Comparison of ENCODE assay signal across 10 cellular contexts in genomic region chr1:219465247-219466093, GRCh38.
DNase-seq lines count a peak whose midpoint lies in the region; ATAC-seq and TF ChIP-seq lines count a peak whose summit lies in the region.
"Had no signal": no experiment of that assay in that cellular context is flagged by ENCODE, and none has a peak within 500 bp of the region (broad histone marks: within the 10 kb centered on the region; RNA-seq: fewer than 3 reads in every experiment).

No MANE protein-coding gene starts in this region.

- H3K27ac ChIP-seq in WERI-Rb-1 = no peak overlapping the region

- no peaks in the 10 kb centered on the region for H3K27me3 ChIP-seq in WERI-Rb-1 (ENCODE audit: insufficient read depth, low read depth, severe bottlenecking)

- H3K36me3 ChIP-seq in WERI-Rb-1 = no peaks in the 10 kb centered on the region

- TF ChIP-seq CTCF in foreskin fibroblast (IDR thresholded peaks at IDR 0.05; ENCODE audit: low read depth, low read length) (no peak), WERI-Rb-1 (IDR thresholded peaks at IDR 0.05; ENCODE audit: low read depth, low read length) (no peak), CD14-positive monocyte (IDR thresholded peaks at IDR 0.05) (no peak)

- H3K27me3 Mint-ChIP-seq in CD14-positive monocyte (ENCODE audit: low read depth in 3 of 3) = peaks cover 8 to 11% (median 9%) of the 10 kb centered on the region in 3 donors

- no peak overlapping the region for H3K4me3 Mint-ChIP-seq in CD14-positive monocyte

- no peak overlapping the region for H3K4me3 ChIP-seq in foreskin fibroblast (ENCODE audit: low read depth in 1 of 2, low read length in 2 of 2)
- H3K4me3 ChIP-seq in WERI-Rb-1 (ENCODE audit: low read depth, low read length) = no peak overlapping the region
- H3K4me3 ChIP-seq: mucosa of descending colon had no signal

- DNase-seq in foreskin fibroblast = peak; percentile 14 to 79
- DNase-seq in sciatic nerve (ENCODE audit: low spot score) = no peak
- DNase-seq in WERI-Rb-1 = no peak
- DNase-seq in CD14-positive monocyte (ENCODE audit: low spot score) = no peak
- no peak for DNase-seq in activated CD8-positive, alpha-beta memory T cell treated with anti-CD3 and anti-CD28 coated beads, Interleukin-2, amount 50 U/mL, for 4 hours
- DNase-seq: mucosa of descending colon, NCI-H1694 treated with DMSO at 0.1 percent for 48 hours had no signal

- no peaks in the 10 kb centered on the region for H3K9me3 ChIP-seq in WERI-Rb-1 (ENCODE audit: severe bottlenecking)
- H3K9me3 ChIP-seq: mucosa of descending colon had no signal

- peaks cover 0 to 7% (median 0%) of the 10 kb centered on the region in 7 donors for H3K9me3 Mint-ChIP-seq in CD14-positive monocyte

- no peak overlapping the region for H3K27ac Mint-ChIP-seq in CD14-positive monocyte

- peaks cover 0 to 1% of the 10 kb centered on the region in 2 donors for H3K36me3 Mint-ChIP-seq in CD14-positive monocyte

- ATAC-seq in GM18508 (IDR thresholded peaks at IDR 0.05; ENCODE audit: insufficient read depth, unreplicated experiment) (peak; percentile 60), GM21529 (IDR thresholded peaks at IDR 0.05; ENCODE audit: unreplicated experiment) (peak; percentile 52), HG03457 (IDR thresholded peaks at IDR 0.05; ENCODE audit: unreplicated experiment) (peak; percentile 47), sciatic nerve (no peak)
- ATAC-seq: mucosa of descending colon had no signal

- H3K4me1 Mint-ChIP-seq in CD14-positive monocyte = peaks cover 26% of the 10 kb centered on the region

- intact Hi-C loops in sciatic nerve (cut with DNase I) (no loop called here), CD14-positive monocyte (cut with micrococcal nuclease) (no loop called here)

Comparison
In these comparisons a context has a peak if more than half of its experiments do, and no peak if none do; other contexts are left out.
1. DNase-seq: peak in foreskin fibroblast (2 of 2); none in sciatic nerve (single experiment), WERI-Rb-1 (single experiment), CD14-positive monocyte (single experiment) and activated CD8-positive, alpha-beta memory T cell treated with anti-CD3 and anti-CD28 coated beads, Interleukin-2, amount 50 U/mL, for 4 hours (single experiment).